Comparison of ENCODE assay signal across 14 cellular contexts in genomic region chr5:139644646-139645494, GRCh38. TPM values are rescaled to one million over a fixed set of nuclear protein-coding genes. Genes with fewer than 3 reads are reported as not detected.
DNase-seq lines count a peak whose midpoint lies in the region; ATAC-seq and TF ChIP-seq lines count a peak whose summit lies in the region.
"Had no signal": no experiment of that assay in that cellular context is flagged by ENCODE, and none has a peak within 500 bp of the region (broad histone marks: within the 10 kb centered on the region; RNA-seq: fewer than 3 reads in every experiment).

No MANE protein-coding gene starts in this region.

- H3K9me3 Mint-ChIP-seq in Calu3 (ENCODE audit: low read depth, unreplicated experiment), result no peaks in the 10 kb centered on the region
- H3K9me3 Mint-ChIP-seq: activated T-cell treated with anti-CD3 and anti-CD28 coated beads, Interleukin-2, amount 50 U/mL, for 4 hours had no signal

- H3K79me2 ChIP-seq in hepatocyte, result peaks cover 15% of the 10 kb centered on the region

- CTCF ChIA-PET in Calu3 (lab: Charles Lee), result no interaction called here

- no peak overlapping the region for H3K4me3 Mint-ChIP-seq in Calu3 (ENCODE audit: low read depth, unreplicated experiment)
- H3K4me3 Mint-ChIP-seq: activated T-cell treated with anti-CD3 and anti-CD28 coated beads, Interleukin-2, amount 50 U/mL, for 4 hours; H9 had no signal

- H3K9me2 ChIP-seq in hepatocyte (replicated peaks; ENCODE audit: insufficient read depth), result no peaks in the 10 kb centered on the region

- no peak overlapping the region for H2AFZ ChIP-seq in hepatocyte

- WGBS in hepatocyte (ENCODE audit: low lambda C conversion rate, missing lambda C conversion rate), result 96% methylated on average over 3 of the region's 3 CpGs
- WGBS in psoas muscle, 3 donors, result 96 to 100% (median 98%) methylated on average over 3 of the region's 3 CpGs
- WGBS in tibial nerve, 2 donors, result 96 to 98% methylated on average over 3 of the region's 3 CpGs

- H3K4me1 Mint-ChIP-seq in Calu3 (ENCODE audit: low read depth, unreplicated experiment), result peaks cover 78% of the 10 kb centered on the region

- peaks cover 53% of the 10 kb centered on the region for H3K4me1 ChIP-seq in hepatocyte (ENCODE audit: insufficient read depth)
- peaks cover 44% of the 10 kb centered on the region for H3K4me1 ChIP-seq in psoas muscle
- H3K4me1 ChIP-seq in tibial nerve, result peaks cover 0 to 53% (median 22%) of the 10 kb centered on the region in 4 donors

- TF ChIP-seq EP300 in tibial nerve (IDR thresholded peaks at IDR 0.05), result no peak

- no peak for TF ChIP-seq CTCF in Calu3 (IDR thresholded peaks at IDR 0.05; ENCODE audit: unreplicated experiment)
- TF ChIP-seq CTCF in hepatocyte (IDR thresholded peaks at IDR 0.05; ENCODE audit: poor library complexity), result no peak
- TF ChIP-seq CTCF in psoas muscle (IDR thresholded peaks at IDR 0.05), result no peak
- no peak for TF ChIP-seq CTCF in tibial nerve (IDR thresholded peaks at IDR 0.05)

- ATAC-seq in psoas muscle, result no peak
- ATAC-seq in HG03280 (IDR thresholded peaks at IDR 0.05; ENCODE audit: unreplicated experiment), result no peak
- ATAC-seq: activated T-cell treated with anti-CD3 and anti-CD28 coated beads, Interleukin-2, amount 50 U/mL, for 4 hours; naive thymus-derived CD8-positive, alpha-beta T cell had no signal

- no TSS peak for BruUV-seq in Calu3 (replicated peaks; lab: Mats Ljungman, UMichigan)

- H3K27ac ChIP-seq in hepatocyte (peak overlapping the region; percentile 97), psoas muscle (peak overlapping the region; percentile 36), tibial nerve (peak overlapping the region in 1 of 4 donors; percentile 94), caudate nucleus (ENCODE audit: low read depth, low read length) (no peak overlapping the region)
- H3K27ac ChIP-seq: brain microvascular endothelial cell had no signal

- H3K4me3 ChIP-seq in hepatocyte (no peak overlapping the region), psoas muscle (no peak overlapping the region), tibial nerve (no peak overlapping the region)

- H3K27ac Mint-ChIP-seq in Calu3 (ENCODE audit: unreplicated experiment), result peak overlapping the region; percentile 89
- H3K27ac Mint-ChIP-seq: H9 had no signal

- no peak for TF ChIP-seq POLR2A in tibial nerve (IDR thresholded peaks at IDR 0.05)

- peaks cover 51% of the 10 kb centered on the region for H3K36me3 Mint-ChIP-seq in Calu3 (ENCODE audit: insufficient read depth, unreplicated experiment)

- DNase-seq in Calu3 (peak; percentile 1), NCI-H226 (peak; percentile 1), hepatocyte (ENCODE audit: low spot score) (no peak), psoas muscle (no peak), tibial nerve (ENCODE audit: low spot score in 2 of 2) (no peak), caudate nucleus (lab: John Stamatoyannopoulos, UW) (no peak)
- DNase-seq: activated T-cell treated with anti-CD3 and anti-CD28 coated beads, Interleukin-2, amount 50 U/mL, for 4 hours; brain microvascular endothelial cell; foreskin melanocyte; GDM1; H9; MM.1S had no signal

- no peaks in the 10 kb centered on the region for H3K9me3 ChIP-seq in hepatocyte (ENCODE audit: low read depth)
- no peaks in the 10 kb centered on the region for H3K9me3 ChIP-seq in psoas muscle
- no peaks in the 10 kb centered on the region for H3K9me3 ChIP-seq in tibial nerve

- H3K27me3 ChIP-seq in hepatocyte, result no peaks in the 10 kb centered on the region
- no peaks in the 10 kb centered on the region for H3K27me3 ChIP-seq in psoas muscle (ENCODE audit: insufficient read depth in 3 of 3, low read length in 2 of 3)
- no peaks in the 10 kb centered on the region for H3K27me3 ChIP-seq in tibial nerve
- H3K27me3 ChIP-seq: brain microvascular endothelial cell had no signal

- H3K27me3 Mint-ChIP-seq in Calu3 (ENCODE audit: unreplicated experiment), result no peaks in the 10 kb centered on the region

- no peak overlapping the region for H3K4me2 ChIP-seq in hepatocyte

- intact Hi-C loops in Calu3 (cut with micrococcal nuclease; ENCODE audit: unreplicated experiment), result no loop called here
- intact Hi-C loops in psoas muscle (cut with DNase I), result loop anchor here in 1 of 2 donors (5.0 kb wide), 1 partner anchor 37 kb away; no protein-coding TSS in a partner anchor

- no peaks in the 10 kb centered on the region for H3K36me3 ChIP-seq in hepatocyte (replicated peaks; ENCODE audit: insufficient read depth, low read depth)
- no peaks in the 10 kb centered on the region for H3K36me3 ChIP-seq in psoas muscle (ENCODE audit: insufficient read depth in 1 of 2, low read depth in 1 of 2)
- no peaks in the 10 kb centered on the region for H3K36me3 ChIP-seq in tibial nerve
- H3K36me3 ChIP-seq: brain microvascular endothelial cell had no signal

- H4K20me1 ChIP-seq in hepatocyte (ENCODE audit: insufficient read depth, poor library complexity, severe bottlenecking), result no peaks in the 10 kb centered on the region

RNA-seq across cellular contexts. Expression of gene CXXC5, which starts 3.3 kb away (rescaled TPM):
- total RNA-seq in Calu3 (2022) (64.1 and 69.1 TPM in 2 replicates), hepatocyte (90.9 and 110 TPM in 2 replicates), psoas muscle (10 to 100 TPM; 31.9 to 88.3 (median 48.5) TPM), tibial nerve (10 to 100 TPM; 45.0 to 80.4 (median 67.0) TPM)
- polyA plus RNA-seq in hepatocyte (98.7 and 106 TPM in 2 replicates), psoas muscle (10 to 100 TPM; 24.5 to 48.5 (median 27.0) TPM)

Comparison
In these comparisons a context has a peak if more than half of its experiments do, and no peak if none do; other contexts are left out.
1. DNase-seq: peak in Calu3 (single experiment) and NCI-H226 (single experiment); none in hepatocyte (single experiment), psoas muscle (0 of 2), tibial nerve (0 of 2) and caudate nucleus (0 of 61).